In genomic region chr7:88224596-88225275, GRCh38 we compare ENCODE assay signal across 20 cellular contexts. TPM values are rescaled to one million over a fixed set of nuclear protein-coding genes. Genes with fewer than 3 reads are reported as not detected.
DNase-seq lines count a peak whose midpoint lies in the region; ATAC-seq, FAIRE-seq and TF ChIP-seq lines count a peak whose summit lies in the region.
"Had no signal": no experiment of that assay in that cellular context is flagged by ENCODE, and none has a peak within 500 bp of the region (broad histone marks: within the 10 kb centered on the region; RNA-seq: fewer than 3 reads in every experiment).

No MANE protein-coding gene starts in this region.

- FAIRE-seq in bronchial epithelial cell (lab: Jason Lieb, UNC), result no peak
- FAIRE-seq: colon, D721Med, GM12878 had no signal

- POLR2A ChIA-PET in A673 (lab: Charles Lee; ENCODE audit: low non-redundant PET), result no interaction called here

- TF ChIP-seq CTCF in bronchial epithelial cell (IDR thresholded peaks at IDR 0.05; ENCODE audit: insufficient read depth, low read length, severe bottlenecking) (no peak), A673 (conservative IDR thresholded peaks at IDR 0.05; ENCODE audit: low read depth, low read length) (no peak)

- intact Hi-C loops in cardiac septum (cut with DNase I), result no loop called here
- intact Hi-C loops in A673 (cut with micrococcal nuclease; ENCODE audit: unreplicated experiment), result no loop called here

- ATAC-seq in HG03457 (IDR thresholded peaks at IDR 0.05; ENCODE audit: unreplicated experiment), result no peak
- ATAC-seq: GM12878 had no signal

- DNase-seq in DMS53 treated with DMSO at 0.1 percent for 48 hours (lab: John Stamatoyannopoulos, UW; ENCODE audit: unreplicated experiment), result peak; percentile 42
- peak; percentile 54 for DNase-seq in NCI-H226
- DNase-seq in bronchial epithelial cell (ENCODE audit: low read depth), result peak; percentile 88
- DNase-seq in cardiac septum (ENCODE audit: low spot score), result no peak
- DNase-seq in ecto neural progenitor cell (ENCODE audit: low spot score), result no peak
- DNase-seq in A673 (ENCODE audit: low spot score), result no peak
- DNase-seq: activated CD4-positive, alpha-beta T cell treated with anti-CD3 and anti-CD28 coated beads, Interleukin-2, amount 50 U/mL, for 1 hour; activated naive CD4-positive, alpha-beta T cell; hippocampal formation; NCI-H1105 treated with DMSO at 0.1 percent for 48 hours; NCI-H526 treated with DMSO at 0.1 percent for 48 hours; ovary; stimulated activated CD4-positive, alpha-beta T cell treated with anti-CD3 and anti-CD28 coated beads, Interleukin-1b, Interleukin-23, amount 100 ng/mL, for 48 hours; stimulated activated naive CD4-positive, alpha-beta T cell had no signal

- H3K27me3 ChIP-seq in bronchial epithelial cell (ENCODE audit: control insufficient read depth, insufficient read depth, low read length) (no peaks in the 10 kb centered on the region), mucosa of rectum (ENCODE audit: control insufficient read depth in 2 of 2, insufficient read depth in 2 of 2, low read length in 2 of 2) (no peaks in the 10 kb centered on the region), A673 (replicated peaks; ENCODE audit: insufficient read depth, low read depth, low read length, poor library complexity) (no peaks in the 10 kb centered on the region)
- H3K27me3 ChIP-seq: ovary had no signal

- H3K27ac ChIP-seq in mucosa of rectum (ENCODE audit: low read depth in 2 of 2, low read length in 2 of 2) (peak overlapping the region; percentile 78 to 88), A673 (ENCODE audit: low read depth, low read length, poor library complexity, severe bottlenecking) (no peak overlapping the region)
- H3K27ac ChIP-seq: HL-60, ovary had no signal

- CTCF ChIA-PET in A673 (lab: Charles Lee), result no interaction called here

- no TSS peak for BruUV-seq in A673 (replicated peaks; lab: Mats Ljungman, UMichigan)

- H3K36me3 ChIP-seq in bronchial epithelial cell (ENCODE audit: control insufficient read depth, insufficient read depth, low read length), result no peaks in the 10 kb centered on the region
- H3K36me3 ChIP-seq in mucosa of rectum (ENCODE audit: control insufficient read depth in 2 of 2, insufficient read depth in 2 of 2, low read length in 2 of 2), result no peaks in the 10 kb centered on the region
- no peaks in the 10 kb centered on the region for H3K36me3 ChIP-seq in A673 (ENCODE audit: insufficient read depth, low read length, poor library complexity, severe bottlenecking)
- H3K36me3 ChIP-seq: ovary had no signal

- no peaks in the 10 kb centered on the region for H3K9me3 ChIP-seq in mucosa of rectum (ENCODE audit: control insufficient read depth in 2 of 2, low read length in 2 of 2)
- H3K9me3 ChIP-seq in A673 (ENCODE audit: low read depth, low read length, poor library complexity, severe bottlenecking), result no peaks in the 10 kb centered on the region

- no peak overlapping the region for H3K4me3 ChIP-seq in bronchial epithelial cell (ENCODE audit: low read depth, low read length)
- peak overlapping the region; percentile 59 to 84 for H3K4me3 ChIP-seq in mucosa of rectum (ENCODE audit: low read length in 2 of 2)
- no peak overlapping the region for H3K4me3 ChIP-seq in A673 (ENCODE audit: low read depth, low read length, poor library complexity, severe bottlenecking)
- H3K4me3 ChIP-seq: GM12878, ovary had no signal

- H3K9ac ChIP-seq in mucosa of rectum (ENCODE audit: low read depth in 1 of 2, low read length in 2 of 2), result peak overlapping the region; percentile 54 to 61

- H3K4me1 ChIP-seq in mucosa of rectum (ENCODE audit: control insufficient read depth in 2 of 2, insufficient read depth in 2 of 2, low read length in 2 of 2) (peaks cover 7 to 10% of the 10 kb centered on the region in 2 donors), A673 (ENCODE audit: insufficient read depth, low read length, poor library complexity, severe bottlenecking) (peaks cover 4% of the 10 kb centered on the region)

RNA-seq across cellular contexts. Expression of gene SRI, which starts 4.9 kb away (rescaled TPM):
- total RNA-seq in bronchial epithelial cell, result 106 and 114 TPM in 2 replicates
- total RNA-seq in cardiac septum, result 69.0 TPM
- 87.7 and 91.6 TPM in 2 replicates for total RNA-seq in A673 (2021)

Comparison
In these comparisons a context has a peak if more than half of its experiments do, and no peak if none do; other contexts are left out.
1. DNase-seq: peak in DMS53 treated with DMSO at 0.1 percent for 48 hours (single experiment), NCI-H226 (single experiment) and bronchial epithelial cell (single experiment); none in cardiac septum (single experiment), ecto neural progenitor cell (single experiment) and A673 (single experiment).
2. H3K4me3 ChIP-seq: peak in mucosa of rectum (2 of 2); none in bronchial epithelial cell (single experiment) and A673 (single experiment).